In genomic region chr5:67305401-67305800, GRCh38 we compare ENCODE assay signal across 21 cellular contexts.
DNase-seq lines count a peak whose midpoint lies in the region; ATAC-seq, FAIRE-seq and TF ChIP-seq lines count a peak whose summit lies in the region.
"Had no signal": no experiment of that assay in that cellular context is flagged by ENCODE, and none has a peak within 500 bp of the region (broad histone marks: within the 10 kb centered on the region; RNA-seq: fewer than 3 reads in every experiment).

No MANE protein-coding gene starts in this region.

- no peaks in the 10 kb centered on the region for H3K79me2 ChIP-seq in keratinocyte (ENCODE audit: control insufficient read depth, insufficient read depth, low read length)

- H3K4me3 ChIP-seq in keratinocyte (ENCODE audit: control insufficient read depth in 2 of 3, extremely low read depth in 1 of 3, insufficient read depth in 2 of 3, low read depth in 1 of 3, low read length in 3 of 3) (no peak overlapping the region), aorta (ENCODE audit: low read length in 2 of 2) (no peak overlapping the region)
- H3K4me3 ChIP-seq: A549; BLaER1 treated with 17β-estradiol and CSF1 and Interleukin-3, amounts not matched to agents 10 nM and 100 nM; right lobe of liver had no signal

- no peak for TF ChIP-seq CTCF in keratinocyte (optimal IDR thresholded peaks at IDR 0.05 in 1 of 3, IDR thresholded peaks at IDR 0.05 in 1 of 3, conservative IDR thresholded peaks at IDR 0.05 in 1 of 3; ENCODE audit: extremely low read depth in 1 of 3, insufficient read depth in 2 of 3, low read length in 3 of 3)

- H3K27ac ChIP-seq in keratinocyte (ENCODE audit: control insufficient read depth, insufficient read depth, low read length) (no peak overlapping the region), aorta (ENCODE audit: low read depth in 1 of 2, low read length in 2 of 2) (no peak overlapping the region)
- H3K27ac ChIP-seq: A549; BLaER1 treated with 17β-estradiol and CSF1 and Interleukin-3, amounts not matched to agents 10 nM and 100 nM; neutrophil; right lobe of liver; VCaP had no signal

- H4K20me1 ChIP-seq in keratinocyte (ENCODE audit: control insufficient read depth, extremely low read depth, insufficient read depth, low read length), result no peaks in the 10 kb centered on the region
- H4K20me1 ChIP-seq: BLaER1 treated with 17β-estradiol and CSF1 and Interleukin-3, amounts not matched to agents 10 nM and 100 nM had no signal

- no peak overlapping the region for H3K9ac ChIP-seq in keratinocyte (ENCODE audit: control insufficient read depth, extremely low read depth, insufficient read depth, low read length)
- H3K9ac ChIP-seq: BLaER1 treated with 17β-estradiol and CSF1 and Interleukin-3, amounts not matched to agents 10 nM and 100 nM had no signal

- H3K9me3 ChIP-seq in keratinocyte (ENCODE audit: control insufficient read depth, low read depth, low read length) (no peaks in the 10 kb centered on the region), aorta (ENCODE audit: control insufficient read depth, low read length) (peaks cover 1% of the 10 kb centered on the region)
- H3K9me3 ChIP-seq: A549, neutrophil, right lobe of liver had no signal

- H3K27me3 ChIP-seq in keratinocyte (ENCODE audit: control insufficient read depth, extremely low read depth, insufficient read depth, low read length) (no peaks in the 10 kb centered on the region), aorta (ENCODE audit: control insufficient read depth in 1 of 2, insufficient read depth in 2 of 2, low read length in 1 of 2) (no peaks in the 10 kb centered on the region)
- H3K27me3 ChIP-seq: BLaER1 treated with 17β-estradiol and CSF1 and Interleukin-3, amounts not matched to agents 10 nM and 100 nM; neutrophil; right lobe of liver had no signal

- DNase-seq in left ventricle myocardium superior (no peak), Right ventricle myocardium superior (no peak), keratinocyte (ENCODE audit: low read depth, low spot score) (no peak), sciatic nerve (ENCODE audit: low spot score) (no peak), aorta (no peak), HK-2 (ENCODE audit: unreplicated experiment) (no peak)
- DNase-seq in stimulated activated CD4-positive, alpha-beta T cell treated with anti-CD3 and anti-CD28 coated beads, Interleukin-2, amount 100 ng/mL, for 48 hours, result no peak
- DNase-seq: activated CD4-positive, alpha-beta memory T cell treated with anti-CD3 and anti-CD28 coated beads, Interleukin-2, amount 10 ng/mL, durations not matched to agents 7 days and 5 days; activated naive CD4-positive, alpha-beta T cell treated with anti-CD3 and anti-CD28 coated beads for 36 hours; anterior cingulate cortex; NCI-H1417; NCI-H526; right lobe of liver; SHP77; stimulated activated CD4-positive, alpha-beta T cell treated with anti-CD3 and anti-CD28 coated beads, Interleukin-2, amount 100 ng/mL, for 24 hours; T-helper 1 cell had no signal

- FAIRE-seq in keratinocyte (lab: Jason Lieb, UNC), result peak; percentile 71
- FAIRE-seq: A549 had no signal

- no peak overlapping the region for H3K4me2 ChIP-seq in keratinocyte (ENCODE audit: control insufficient read depth, extremely low read depth, insufficient read depth, low read depth, low read length)
- H3K4me2 ChIP-seq: A549 had no signal

- 97 to 100% methylated on average over 1 of the region's 1 CpG for WGBS in aorta, 2 donors

- H3K9me1 ChIP-seq in keratinocyte (ENCODE audit: control insufficient read depth, extremely low read depth, insufficient read depth, low read length), result no peaks in the 10 kb centered on the region

- H3K4me1 ChIP-seq in keratinocyte (ENCODE audit: control insufficient read depth, extremely low read depth, insufficient read depth, low read length) (peaks cover 38% of the 10 kb centered on the region), aorta (ENCODE audit: control insufficient read depth in 1 of 2, insufficient read depth in 2 of 2, low read length in 2 of 2) (peaks cover 2 to 6% of the 10 kb centered on the region in 2 donors)
- H3K4me1 ChIP-seq: right lobe of liver had no signal

- ATAC-seq in left ventricle myocardium superior (peak; percentile 5), Right ventricle myocardium superior (ENCODE audit: poor library complexity) (no peak), sciatic nerve (peak; percentile 46), aorta (ENCODE audit: low FRiP score) (peak; percentile 28), GM18861 (IDR thresholded peaks at IDR 0.05; ENCODE audit: unreplicated experiment) (no peak)
- ATAC-seq: A549, right lobe of liver had no signal

- H2AFZ ChIP-seq in keratinocyte (ENCODE audit: control insufficient read depth, low read length), result no peak overlapping the region

- dilution Hi-C loops in keratinocyte (cut with MboI; ENCODE audit: extremely low pct_ligation_motif_present, low sequenced_read_pairs), result no loop called here

- intact Hi-C loops in left ventricle myocardium superior (cut with micrococcal nuclease) (no loop called here), Right ventricle myocardium superior (cut with DNase I) (no loop called here), sciatic nerve (cut with DNase I) (no loop called here), aorta (cut with DNase I) (no loop called here)

- H3K36me3 ChIP-seq in keratinocyte (ENCODE audit: control insufficient read depth in 2 of 2, extremely low read depth in 1 of 2, insufficient read depth in 2 of 2, low read length in 2 of 2) (no peaks in the 10 kb centered on the region), aorta (ENCODE audit: control insufficient read depth in 1 of 2, insufficient read depth in 2 of 2, low read length in 1 of 2) (no peaks in the 10 kb centered on the region)
- H3K36me3 ChIP-seq: BLaER1 treated with 17β-estradiol and CSF1 and Interleukin-3, amounts not matched to agents 10 nM and 100 nM; neutrophil; right lobe of liver had no signal

Comparison
In these comparisons a context has a peak if more than half of its experiments do, and no peak if none do; other contexts are left out.
1. ATAC-seq: peak in left ventricle myocardium superior (single experiment), sciatic nerve (single experiment) and aorta (single experiment); none in Right ventricle myocardium superior (single experiment) and GM18861 (single experiment).